36 cellular contexts compared by ENCODE assay signal in genomic region chr4:24807611-24808010, GRCh38. TPM values are rescaled to one million over a fixed set of nuclear protein-coding genes. Genes with fewer than 3 reads are reported as not detected.
"Had no signal": no experiment of that assay in that cellular context is flagged by ENCODE, and none has a peak within 500 bp of the region (broad histone marks: within the 10 kb centered on the region; RNA-seq: fewer than 3 reads in every experiment).

No MANE protein-coding gene starts in this region.

- H3K4me3 Mint-ChIP-seq: activated CD4-positive, alpha-beta memory T cell treated with anti-CD3 and anti-CD28 coated beads for 36 hours; activated CD4-positive, alpha-beta T cell treated with anti-CD3 and anti-CD28 coated beads for 36 hours; activated CD4-positive, alpha-beta T cell treated with anti-CD3 and anti-CD28 coated beads, Interleukin-2, amount 10 ng/mL, durations not matched to agents 24 days and 14 days; activated CD8-positive, alpha-beta memory T cell treated with anti-CD3 and anti-CD28 coated beads, Interleukin-2, amount 10 ng/mL, durations not matched to agents 7 days and 5 days; activated CD8-positive, alpha-beta T cell treated with anti-CD3 and anti-CD28 coated beads, Interleukin-2, amount 10 ng/mL, durations not matched to agents 7 days and 5 days; activated naive CD4-positive, alpha-beta T cell treated with anti-CD3 and anti-CD28 coated beads for 36 hours; activated naive CD4-positive, alpha-beta T cell treated with anti-CD3 and anti-CD28 coated beads, Interleukin-2, amount 50 U/mL, for 24 hours; activated naive CD8-positive, alpha-beta T cell treated with anti-CD3 and anti-CD28 coated beads for 36 hours; activated naive CD8-positive, alpha-beta T cell treated with anti-CD3 and anti-CD28 coated beads, Interleukin-2, amount 50 U/mL, for 24 hours; activated T-helper 1 cell treated with anti-CD3 and anti-CD28 coated beads, Interleukin-12 subunit alpha, Interleukin-12 subunit beta, Interleukin-2, Interleukin-4 antibody, amounts not matched to agents 30 ng/mL and 10 ng/mL and 1 ng/mL, durations not matched to agents 14 hours and 24 hours and 36 hours; brain; effector memory CD8-positive, alpha-beta T cell had no signal

- H3K9me3 Mint-ChIP-seq: activated CD4-positive, alpha-beta memory T cell treated with anti-CD3 and anti-CD28 coated beads for 36 hours; activated CD4-positive, alpha-beta T cell treated with anti-CD3 and anti-CD28 coated beads, Interleukin-2, amount 10 ng/mL, durations not matched to agents 24 days and 14 days; activated naive CD4-positive, alpha-beta T cell treated with anti-CD3 and anti-CD28 coated beads for 36 hours; activated T-helper 1 cell treated with anti-CD3 and anti-CD28 coated beads, Interleukin-12 subunit alpha, Interleukin-12 subunit beta, Interleukin-2, Interleukin-4 antibody, amounts not matched to agents 30 ng/mL and 10 ng/mL and 1 ng/mL, durations not matched to agents 14 hours and 24 hours and 36 hours; activated T-helper 2 cell treated with anti-CD3 and anti-CD28 coated beads, Interferon-gamma antibody, Interleukin-2, Interleukin-4, amounts not matched to agents 10 μg/mL and 5 μg/mL and 100 μg/mL, durations not matched to agents 14 hours and 24 hours and 36 hours had no signal

- H3K36me3 Mint-ChIP-seq: activated CD4-positive, alpha-beta memory T cell treated with anti-CD3 and anti-CD28 coated beads for 36 hours; activated CD8-positive, alpha-beta memory T cell treated with anti-CD3 and anti-CD28 coated beads, Interleukin-2, amount 10 ng/mL, durations not matched to agents 7 days and 5 days; activated naive CD4-positive, alpha-beta T cell treated with anti-CD3 and anti-CD28 coated beads, Interleukin-2, amount 50 U/mL, for 24 hours; activated naive CD8-positive, alpha-beta T cell treated with anti-CD3 and anti-CD28 coated beads for 36 hours had no signal

- H3K4me3 ChIP-seq: adrenal gland, breast epithelium, cardiac muscle cell, esophagus squamous epithelium, heart left ventricle had no signal

- H3K4me1 Mint-ChIP-seq: activated CD4-positive, alpha-beta T cell treated with anti-CD3 and anti-CD28 coated beads for 36 hours; activated CD4-positive, alpha-beta T cell treated with anti-CD3 and anti-CD28 coated beads, Interleukin-2, amount 10 ng/mL, durations not matched to agents 24 days and 14 days; activated CD8-positive, alpha-beta memory T cell treated with anti-CD3 and anti-CD28 coated beads, Interleukin-2, amount 10 ng/mL, durations not matched to agents 7 days and 5 days; activated naive CD4-positive, alpha-beta T cell treated with anti-CD3 and anti-CD28 coated beads, Interleukin-2, amount 50 U/mL, for 24 hours; activated naive CD8-positive, alpha-beta T cell treated with anti-CD3 and anti-CD28 coated beads for 36 hours; activated naive CD8-positive, alpha-beta T cell treated with anti-CD3 and anti-CD28 coated beads, Interleukin-2, amount 50 U/mL, for 24 hours had no signal

- H3K27ac ChIP-seq: adrenal gland, breast epithelium, cardiac muscle cell, heart left ventricle had no signal

- DNase-seq: activated CD4-positive, alpha-beta memory T cell treated with anti-CD3 and anti-CD28 coated beads for 36 hours; activated CD4-positive, alpha-beta T cell treated with anti-CD3 and anti-CD28 coated beads for 36 hours; activated CD4-positive, alpha-beta T cell treated with anti-CD3 and anti-CD28 coated beads, Interleukin-2, amount 10 ng/mL, durations not matched to agents 24 days and 14 days; activated CD4-positive, CD25-positive, alpha-beta regulatory T cell; activated CD4-positive, CD25-positive, alpha-beta regulatory T cell treated with anti-CD3 and anti-CD28 coated beads, Interleukin-2, amount 50 U/mL, for 72 hours; activated CD8-positive, alpha-beta memory T cell treated with anti-CD3 and anti-CD28 coated beads, Interleukin-2, amount 10 ng/mL, durations not matched to agents 7 days and 5 days; activated CD8-positive, alpha-beta memory T cell treated with anti-CD3 and anti-CD28 coated beads, Interleukin-2, amount 50 U/mL, for 4 hours; activated CD8-positive, alpha-beta T cell treated with anti-CD3 and anti-CD28 coated beads, Interleukin-2, amount 10 ng/mL, durations not matched to agents 7 days and 5 days; activated effector memory CD4-positive, alpha-beta T cell treated with anti-CD3 and anti-CD28 coated beads, Interleukin-2, amount 50 U/mL, for 16 hours; activated naive CD4-positive, alpha-beta T cell treated with anti-CD3 and anti-CD28 coated beads for 36 hours; activated naive CD8-positive, alpha-beta T cell treated with anti-CD3 and anti-CD28 coated beads for 36 hours; activated naive CD8-positive, alpha-beta T cell treated with anti-CD3 and anti-CD28 coated beads, Interleukin-2, amount 50 U/mL, for 24 hours; activated T-cell treated with anti-CD3 and anti-CD28 coated beads, Interleukin-2, amount 50 U/mL, for 1 hour; activated T-cell treated with anti-CD3 and anti-CD28 coated beads, Interleukin-2, amount 50 U/mL, for 48 hours; adrenal gland; amygdala; aorta; central memory CD4-positive, alpha-beta T cell; cerebellar nuclear complex; cortex of kidney; dermis blood vessel endothelial cell; effector CD4-positive, alpha-beta T cell; effector memory CD8-positive, alpha-beta T cell; erythroblast; esophagus squamous epithelium; foreskin melanocyte; heart left ventricle; T-helper 2 cell had no signal

- H3K27ac Mint-ChIP-seq: activated CD4-positive, alpha-beta memory T cell treated with anti-CD3 and anti-CD28 coated beads for 36 hours; activated CD4-positive, alpha-beta T cell treated with anti-CD3 and anti-CD28 coated beads for 36 hours; activated CD4-positive, alpha-beta T cell treated with anti-CD3 and anti-CD28 coated beads, Interleukin-2, amount 10 ng/mL, durations not matched to agents 24 days and 14 days; activated CD8-positive, alpha-beta memory T cell treated with anti-CD3 and anti-CD28 coated beads, Interleukin-2, amount 10 ng/mL, durations not matched to agents 7 days and 5 days; activated CD8-positive, alpha-beta T cell treated with anti-CD3 and anti-CD28 coated beads, Interleukin-2, amount 10 ng/mL, durations not matched to agents 7 days and 5 days; activated naive CD4-positive, alpha-beta T cell treated with anti-CD3 and anti-CD28 coated beads for 36 hours; activated naive CD4-positive, alpha-beta T cell treated with anti-CD3 and anti-CD28 coated beads, Interleukin-2, amount 50 U/mL, for 24 hours; activated naive CD8-positive, alpha-beta T cell treated with anti-CD3 and anti-CD28 coated beads for 36 hours; activated naive CD8-positive, alpha-beta T cell treated with anti-CD3 and anti-CD28 coated beads, Interleukin-2, amount 50 U/mL, for 24 hours; activated T-helper 1 cell treated with anti-CD3 and anti-CD28 coated beads, Interleukin-12 subunit alpha, Interleukin-12 subunit beta, Interleukin-2, Interleukin-4 antibody, amounts not matched to agents 30 ng/mL and 10 ng/mL and 1 ng/mL, durations not matched to agents 14 hours and 24 hours and 36 hours; activated T-helper 2 cell treated with anti-CD3 and anti-CD28 coated beads, Interferon-gamma antibody, Interleukin-2, Interleukin-4, amounts not matched to agents 10 μg/mL and 5 μg/mL and 100 μg/mL, durations not matched to agents 14 hours and 24 hours and 36 hours; brain; effector memory CD8-positive, alpha-beta T cell had no signal

RNA-seq across cellular contexts. Expression of gene SOD3, which starts 12.2 kb away (rescaled TPM):
- total RNA-seq: activated CD4-positive, alpha-beta memory T cell treated with anti-CD3 and anti-CD28 coated beads for 36 hours; activated CD4-positive, alpha-beta T cell treated with anti-CD3 and anti-CD28 coated beads for 36 hours; activated CD4-positive, alpha-beta T cell treated with anti-CD3 and anti-CD28 coated beads, Interleukin-2, amount 10 ng/mL, durations not matched to agents 24 days and 14 days; activated CD8-positive, alpha-beta memory T cell treated with anti-CD3 and anti-CD28 coated beads for 36 hours; activated CD8-positive, alpha-beta memory T cell treated with anti-CD3 and anti-CD28 coated beads, Interleukin-2, amount 10 ng/mL, durations not matched to agents 7 days and 5 days; activated CD8-positive, alpha-beta T cell treated with anti-CD3 and anti-CD28 coated beads, Interleukin-2, amount 10 ng/mL, durations not matched to agents 7 days and 5 days; activated naive CD4-positive, alpha-beta T cell treated with anti-CD3 and anti-CD28 coated beads for 36 hours; activated naive CD8-positive, alpha-beta T cell treated with anti-CD3 and anti-CD28 coated beads for 36 hours; activated T-helper 1 cell treated with anti-CD3 and anti-CD28 coated beads, Interleukin-12 subunit alpha, Interleukin-12 subunit beta, Interleukin-2, Interleukin-4 antibody, amounts not matched to agents 30 ng/mL and 10 ng/mL and 1 ng/mL, durations not matched to agents 14 hours and 24 hours and 36 hours; activated T-helper 2 cell treated with anti-CD3 and anti-CD28 coated beads, Interferon-gamma antibody, Interleukin-2, Interleukin-4, amounts not matched to agents 10 μg/mL and 5 μg/mL and 100 μg/mL, durations not matched to agents 14 hours and 24 hours and 36 hours; dermis blood vessel endothelial cell; T-helper 1 cell treated with Interleukin-12 subunit alpha and Interleukin-12 subunit beta and Interleukin-4 antibody, amounts not matched to agents 30 ng/mL and 1 ng/mL, for 36 hours had no signal
